1 cellular context compared by ENCODE assay signal in genomic region chr2:96860065-96861029, GRCh38.
A peak's percentile ranks its signal among the peaks of the same experiment; 100 is the strongest.
TF ChIP-seq lines count a peak whose summit lies in the region.

No MANE protein-coding gene starts in this region.

TF ChIP-seq in H1, 55 proteins besides CTCF, POLR2A, EP300 and RAD21:
- TF ChIP-seq POLR2AphosphoS5 (IDR thresholded peaks at IDR 0.05; ENCODE audit: low read depth, low read length): peak; percentile 3; the same call in 1 of the 2 replicates
- no peak for TF ChIP-seq GTF2F1 (IDR thresholded peaks at IDR 0.05; ENCODE audit: borderline replicate concordance, low read depth, low read length)
TF ChIP-seq in H1: peak in this region for 1.
